18 cellular contexts compared by ENCODE assay signal in the genomic region with DNA sequence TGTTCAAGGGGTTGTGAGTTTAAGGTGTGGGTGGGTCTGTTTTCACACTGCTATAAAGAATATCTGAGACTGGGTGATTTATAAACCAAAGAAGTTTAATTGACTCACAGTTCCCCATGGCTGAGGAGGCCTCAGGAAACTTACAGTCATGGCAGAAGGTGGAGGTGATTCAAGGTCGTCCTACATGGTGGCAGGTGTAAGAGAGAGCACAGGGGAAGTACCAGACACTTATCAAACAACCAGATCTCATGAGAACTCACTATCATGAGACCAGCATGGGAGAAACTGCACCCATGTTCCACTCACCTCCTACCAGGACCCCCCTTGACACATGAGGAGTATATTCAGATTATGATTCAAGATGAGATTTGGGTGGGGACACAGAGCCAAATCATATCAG. TPM values are rescaled to one million over a fixed set of nuclear protein-coding genes. Genes with fewer than 3 reads are reported as not detected.
DNase-seq lines count a peak whose midpoint lies in the region; ATAC-seq, FAIRE-seq and TF ChIP-seq lines count a peak whose summit lies in the region.
"Had no signal": no experiment of that assay in that cellular context is flagged by ENCODE, and none has a peak within 500 bp of the region (broad histone marks: within the 10 kb centered on the region; RNA-seq: fewer than 3 reads in every experiment).

No MANE protein-coding gene starts in this region.

- POLR2A ChIA-PET in activated CD4-positive, alpha-beta T cell treated with anti-CD3 and anti-CD28 coated beads, Interleukin-2, amount 10 ng/mL, durations not matched to agents 7 days and 5 days (lab: Charles Lee) = no interaction called here

- no peaks in the 10 kb centered on the region for H3K9me3 Mint-ChIP-seq in activated CD4-positive, alpha-beta T cell treated with anti-CD3 and anti-CD28 coated beads, Interleukin-2, amount 10 ng/mL, durations not matched to agents 7 days and 5 days
- peaks cover 23% of the 10 kb centered on the region for H3K9me3 Mint-ChIP-seq in activated naive CD8-positive, alpha-beta T cell treated with anti-CD3 and anti-CD28 coated beads, Interleukin-2, amount 50 U/mL, for 24 hours
- H3K9me3 Mint-ChIP-seq in stimulated activated effector memory CD8-positive, alpha-beta T cell treated with anti-CD3 and anti-CD28 coated beads, Interleukin-12 subunit alpha, Interleukin-12 subunit beta, amount 100 ng/mL, for 72 hours = no peaks in the 10 kb centered on the region
- H3K9me3 Mint-ChIP-seq: CD8-positive, alpha-beta T cell; T-helper 1 cell treated with Interleukin-12 subunit alpha and Interleukin-12 subunit beta and Interleukin-4 antibody, amounts not matched to agents 30 μg/mL and 1 μg/mL, for 36 hours had no signal

- TF ChIP-seq CTCF in kidney (IDR thresholded peaks at IDR 0.05; ENCODE audit: borderline replicate concordance, extremely low read depth, insufficient read depth) = no peak

- intact Hi-C loops in kidney (cut with DNase I) = no loop called here

- CTCF ChIA-PET in activated CD4-positive, alpha-beta T cell treated with anti-CD3 and anti-CD28 coated beads, Interleukin-2, amount 10 ng/mL, durations not matched to agents 7 days and 5 days (lab: Charles Lee) = no interaction called here

- no peak overlapping the region for H3K27ac ChIP-seq in kidney (ENCODE audit: low read depth in 2 of 2, low read length in 2 of 2)
- H3K27ac ChIP-seq: adrenal gland, GM23248, HL-60 had no signal

- no peaks in the 10 kb centered on the region for H3K4me1 ChIP-seq in kidney (ENCODE audit: control insufficient read depth in 1 of 2, insufficient read depth in 1 of 2, low read depth in 1 of 2, low read length in 2 of 2)
- H3K4me1 ChIP-seq: adrenal gland had no signal

- H3K36me3 Mint-ChIP-seq in activated CD4-positive, alpha-beta T cell treated with anti-CD3 and anti-CD28 coated beads, Interleukin-2, amount 10 ng/mL, durations not matched to agents 7 days and 5 days (ENCODE audit: low read depth) = peaks cover 27% of the 10 kb centered on the region
- peaks cover 60% of the 10 kb centered on the region for H3K36me3 Mint-ChIP-seq in activated naive CD8-positive, alpha-beta T cell treated with anti-CD3 and anti-CD28 coated beads, Interleukin-2, amount 50 U/mL, for 24 hours (ENCODE audit: low read depth)
- peaks cover 8% of the 10 kb centered on the region for H3K36me3 Mint-ChIP-seq in stimulated activated effector memory CD8-positive, alpha-beta T cell treated with anti-CD3 and anti-CD28 coated beads, Interleukin-12 subunit alpha, Interleukin-12 subunit beta, amount 100 ng/mL, for 72 hours

- H3K27ac Mint-ChIP-seq in activated CD4-positive, alpha-beta T cell treated with anti-CD3 and anti-CD28 coated beads, Interleukin-2, amount 10 ng/mL, durations not matched to agents 7 days and 5 days = no peak overlapping the region
- H3K27ac Mint-ChIP-seq in activated naive CD8-positive, alpha-beta T cell treated with anti-CD3 and anti-CD28 coated beads, Interleukin-2, amount 50 U/mL, for 24 hours = peak overlapping the region; percentile 87
- H3K27ac Mint-ChIP-seq in stimulated activated effector memory CD8-positive, alpha-beta T cell treated with anti-CD3 and anti-CD28 coated beads, Interleukin-12 subunit alpha, Interleukin-12 subunit beta, amount 100 ng/mL, for 72 hours = peak overlapping the region; percentile 38
- H3K27ac Mint-ChIP-seq: CD8-positive, alpha-beta T cell had no signal

- no peak for FAIRE-seq in kidney (lab: Jason Lieb, UNC)
- FAIRE-seq: islet of Langerhans, RCC 7860, small intestine had no signal

- peak; percentile 8 for ATAC-seq in HG03575 (IDR thresholded peaks at IDR 0.05; ENCODE audit: extremely low read depth, insufficient number of reproducible peaks, low FRiP score, unreplicated experiment)
- peak; percentile 91 for ATAC-seq in activated naive CD8-positive, alpha-beta T cell treated with anti-CD3 and anti-CD28 coated beads, Interleukin-2, amount 50 U/mL, for 24 hours
- ATAC-seq in stimulated activated effector memory CD8-positive, alpha-beta T cell treated with anti-CD3 and anti-CD28 coated beads, Interleukin-12 subunit alpha, Interleukin-12 subunit beta, amount 100 ng/mL, for 72 hours = peak; percentile 87
- ATAC-seq: CD8-positive, alpha-beta T cell had no signal

- no peaks in the 10 kb centered on the region for H3K9me3 ChIP-seq in kidney (ENCODE audit: control insufficient read depth in 1 of 2, low read length in 2 of 2)
- H3K9me3 ChIP-seq: adrenal gland had no signal

- DNase-seq in activated CD4-positive, alpha-beta T cell treated with anti-CD3 and anti-CD28 coated beads for 24 hours (ENCODE audit: low read depth in 2 of 2) = peak; percentile 13 to 18
- DNase-seq in activated CD4-positive, alpha-beta T cell treated with anti-CD3 and anti-CD28 coated beads, Interleukin-2, amount 10 ng/mL, durations not matched to agents 7 days and 5 days = no peak
- DNase-seq in activated naive CD8-positive, alpha-beta T cell treated with anti-CD3 and anti-CD28 coated beads, Interleukin-2, amount 50 U/mL, for 24 hours = peak; percentile 24
- DNase-seq in stimulated activated effector memory CD8-positive, alpha-beta T cell treated with anti-CD3 and anti-CD28 coated beads, Interleukin-12 subunit alpha, Interleukin-12 subunit beta, amount 100 ng/mL, for 72 hours (ENCODE audit: low spot score in 2 of 2) = no peak
- no peak for DNase-seq in kidney
- no peak for DNase-seq in NCI-H1930 (lab: John Stamatoyannopoulos, UW)
- DNase-seq in T-helper 9 cell = no peak
- DNase-seq: adrenal gland; CD8-positive, alpha-beta T cell; GM23248; NCI-H1694 treated with DMSO at 0.1 percent for 48 hours; NCI-H524; small intestine had no signal

- no peaks in the 10 kb centered on the region for H3K27me3 Mint-ChIP-seq in activated CD4-positive, alpha-beta T cell treated with anti-CD3 and anti-CD28 coated beads, Interleukin-2, amount 10 ng/mL, durations not matched to agents 7 days and 5 days
- H3K27me3 Mint-ChIP-seq in activated naive CD8-positive, alpha-beta T cell treated with anti-CD3 and anti-CD28 coated beads, Interleukin-2, amount 50 U/mL, for 24 hours = no peaks in the 10 kb centered on the region

- peaks cover 8% of the 10 kb centered on the region for H3K4me1 Mint-ChIP-seq in activated CD4-positive, alpha-beta T cell treated with anti-CD3 and anti-CD28 coated beads, Interleukin-2, amount 10 ng/mL, durations not matched to agents 7 days and 5 days
- H3K4me1 Mint-ChIP-seq in activated naive CD8-positive, alpha-beta T cell treated with anti-CD3 and anti-CD28 coated beads, Interleukin-2, amount 50 U/mL, for 24 hours = peaks cover 34% of the 10 kb centered on the region
- H3K4me1 Mint-ChIP-seq in stimulated activated effector memory CD8-positive, alpha-beta T cell treated with anti-CD3 and anti-CD28 coated beads, Interleukin-12 subunit alpha, Interleukin-12 subunit beta, amount 100 ng/mL, for 72 hours = peaks cover 19% of the 10 kb centered on the region

- H3K9ac ChIP-seq in kidney (ENCODE audit: low read length in 2 of 2) = no peak overlapping the region
- H3K9ac ChIP-seq: GM23248 had no signal

- peaks cover 0 to 8% of the 10 kb centered on the region in 2 donors for H3K36me3 ChIP-seq in kidney (ENCODE audit: control insufficient read depth in 1 of 2, insufficient read depth in 2 of 2, low read length in 2 of 2)
- H3K36me3 ChIP-seq: adrenal gland had no signal

- H3K4me3 Mint-ChIP-seq in activated CD4-positive, alpha-beta T cell treated with anti-CD3 and anti-CD28 coated beads, Interleukin-2, amount 10 ng/mL, durations not matched to agents 7 days and 5 days = no peak overlapping the region
- no peak overlapping the region for H3K4me3 Mint-ChIP-seq in activated naive CD8-positive, alpha-beta T cell treated with anti-CD3 and anti-CD28 coated beads, Interleukin-2, amount 50 U/mL, for 24 hours
- H3K4me3 Mint-ChIP-seq in stimulated activated effector memory CD8-positive, alpha-beta T cell treated with anti-CD3 and anti-CD28 coated beads, Interleukin-12 subunit alpha, Interleukin-12 subunit beta, amount 100 ng/mL, for 72 hours = no peak overlapping the region
- H3K4me3 Mint-ChIP-seq: CD8-positive, alpha-beta T cell; T-helper 1 cell treated with Interleukin-12 subunit alpha and Interleukin-12 subunit beta and Interleukin-4 antibody, amounts not matched to agents 30 μg/mL and 1 μg/mL, for 36 hours had no signal

- H3K4me3 ChIP-seq in kidney (ENCODE audit: low read length in 2 of 2) = no peak overlapping the region
- H3K4me3 ChIP-seq: adrenal gland, GM23248 had no signal

RNA-seq across cellular contexts. Expression of gene RHBDD1, which starts 38.0 kb away (rescaled TPM):
- 10 to 100 TPM; 35.5 to 45.9 TPM for total RNA-seq in activated CD4-positive, alpha-beta T cell treated with anti-CD3 and anti-CD28 coated beads, Interleukin-2, amount 10 ng/mL, durations not matched to agents 7 days and 5 days
- 49.9 TPM for total RNA-seq in kidney
- polyA plus RNA-seq in kidney (ENCODE audit: insufficient read depth, low read depth, low replicate concordance) = 8.3 TPM

Comparison
In these comparisons a context has a peak if more than half of its experiments do, and no peak if none do; other contexts are left out.
1. DNase-seq: peak in activated CD4-positive, alpha-beta T cell treated with anti-CD3 and anti-CD28 coated beads for 24 hours (2 of 2) and activated naive CD8-positive, alpha-beta T cell treated with anti-CD3 and anti-CD28 coated beads, Interleukin-2, amount 50 U/mL, for 24 hours (single experiment); none in activated CD4-positive, alpha-beta T cell treated with anti-CD3 and anti-CD28 coated beads, Interleukin-2, amount 10 ng/mL, durations not matched to agents 7 days and 5 days (single experiment), stimulated activated effector memory CD8-positive, alpha-beta T cell treated with anti-CD3 and anti-CD28 coated beads, Interleukin-12 subunit alpha, Interleukin-12 subunit beta, amount 100 ng/mL, for 72 hours (0 of 2), kidney (single experiment), NCI-H1930 (0 of 2) and T-helper 9 cell (single experiment).
2. ATAC-seq: peak in every context shown above with its lines; median percentile 91 in activated naive CD8-positive, alpha-beta T cell treated with anti-CD3 and anti-CD28 coated beads, Interleukin-2, amount 50 U/mL, for 24 hours; 87 in stimulated activated effector memory CD8-positive, alpha-beta T cell treated with anti-CD3 and anti-CD28 coated beads, Interleukin-12 subunit alpha, Interleukin-12 subunit beta, amount 100 ng/mL, for 72 hours; 8 in HG03575.